In the genomic region with DNA sequence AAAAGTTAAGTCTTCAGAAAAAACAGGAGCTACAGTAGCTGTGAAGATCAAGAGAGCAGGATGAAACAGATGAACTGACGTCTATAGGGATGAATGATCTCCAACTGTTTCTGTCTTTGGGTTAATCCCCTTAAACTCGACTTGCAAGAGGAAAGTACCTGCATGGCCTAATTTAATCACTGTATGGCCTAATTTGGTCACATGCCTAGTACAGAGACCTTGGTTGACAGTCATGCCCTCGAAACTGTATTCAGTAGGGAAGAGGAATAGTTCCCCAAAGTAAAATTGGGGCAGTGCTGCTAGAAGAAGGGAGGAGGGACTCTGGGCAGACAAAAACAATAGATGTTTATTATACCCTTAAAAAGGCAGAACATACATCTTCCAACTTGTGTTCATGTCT, we compare ENCODE assay signal across 13 cellular contexts.
"Had no signal": no experiment of that assay in that cellular context is flagged by ENCODE, and none has a peak within 500 bp of the region (broad histone marks: within the 10 kb centered on the region; RNA-seq: fewer than 3 reads in every experiment).

No MANE protein-coding gene starts in this region.

- H3K27ac Mint-ChIP-seq: activated CD4-positive, alpha-beta memory T cell treated with anti-CD3 and anti-CD28 coated beads, Interleukin-2, amount 10 ng/mL, durations not matched to agents 7 days and 5 days; activated CD8-positive, alpha-beta memory T cell treated with anti-CD3 and anti-CD28 coated beads, Interleukin-2, amount 10 ng/mL, durations not matched to agents 7 days and 5 days; brain; memory B cell; WTC11 had no signal

- H3K4me1 Mint-ChIP-seq: brain, memory B cell, WTC11 had no signal

- ATAC-seq: activated CD8-positive, alpha-beta memory T cell treated with anti-CD3 and anti-CD28 coated beads, Interleukin-2, amount 10 ng/mL, durations not matched to agents 7 days and 5 days; effector memory CD8-positive, alpha-beta T cell; WTC11 had no signal

- H3K9me3 ChIP-seq: tibial artery had no signal

- H3K4me3 Mint-ChIP-seq: activated CD4-positive, alpha-beta memory T cell treated with anti-CD3 and anti-CD28 coated beads, Interleukin-2, amount 10 ng/mL, durations not matched to agents 7 days and 5 days; activated CD8-positive, alpha-beta memory T cell treated with anti-CD3 and anti-CD28 coated beads, Interleukin-2, amount 10 ng/mL, durations not matched to agents 7 days and 5 days; brain; effector memory CD8-positive, alpha-beta T cell; memory B cell; WTC11 had no signal

- H3K36me3 Mint-ChIP-seq: brain, memory B cell, WTC11 had no signal

- DNase-seq: activated CD4-positive, alpha-beta memory T cell treated with anti-CD3 and anti-CD28 coated beads, Interleukin-2, amount 10 ng/mL, durations not matched to agents 7 days and 5 days; activated CD4-positive, alpha-beta T cell treated with anti-CD3 and anti-CD28 coated beads for 4 hours; activated CD8-positive, alpha-beta memory T cell treated with anti-CD3 and anti-CD28 coated beads, Interleukin-2, amount 10 ng/mL, durations not matched to agents 7 days and 5 days; activated naive CD4-positive, alpha-beta T cell treated with Interleukin-2 at 50 U/mL for 16 hours; anterior cingulate cortex; caudate nucleus; effector memory CD8-positive, alpha-beta T cell; stimulated activated CD4-positive, alpha-beta T cell treated with anti-CD3 and anti-CD28 coated beads, Interleukin-1b, Interleukin-23, amount 100 ng/mL, for 48 hours; stimulated activated naive CD4-positive, alpha-beta T cell treated with Interleukin-2 at 50 U/mL for 16 hours; tibial artery had no signal
